In the genomic region with DNA sequence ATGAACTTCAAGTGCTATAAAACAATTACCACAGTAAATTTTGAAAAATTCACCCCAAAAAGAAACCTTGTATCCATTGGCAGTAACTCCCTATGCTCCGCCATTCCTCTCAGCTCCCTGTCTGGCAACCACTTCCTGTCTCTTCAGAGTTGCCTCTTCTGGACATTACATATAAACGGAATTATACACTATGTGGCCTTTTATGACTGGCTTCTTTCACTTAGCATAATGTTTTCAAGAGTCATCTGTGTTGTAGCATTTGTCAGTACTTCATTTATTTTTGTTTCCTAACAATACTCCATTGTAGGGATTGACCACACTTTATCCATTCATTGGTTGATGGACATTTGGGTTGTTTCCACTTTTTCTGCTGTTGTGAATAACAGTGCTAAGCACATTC, we compare ENCODE assay signal across 16 cellular contexts. TPM values are rescaled to one million over a fixed set of nuclear protein-coding genes. Genes with fewer than 3 reads are reported as not detected.
DNase-seq lines count a peak whose midpoint lies in the region; ATAC-seq, FAIRE-seq and TF ChIP-seq lines count a peak whose summit lies in the region.
"Had no signal": no experiment of that assay in that cellular context is flagged by ENCODE, and none has a peak within 500 bp of the region (broad histone marks: within the 10 kb centered on the region; RNA-seq: fewer than 3 reads in every experiment).

No MANE protein-coding gene starts in this region.

- no peaks in the 10 kb centered on the region for H3K9me3 ChIP-seq in OCI-LY7 (ENCODE audit: low read length)

- H3K4me2 ChIP-seq in OCI-LY7 (ENCODE audit: low read length), result peak overlapping the region; percentile 83
- H3K4me2 ChIP-seq: PC-9 had no signal

- FAIRE-seq in frontal cortex (lab: Jason Lieb, UNC), result peak; percentile 28

- no peak for ATAC-seq in HG03039 (IDR thresholded peaks at IDR 0.05; ENCODE audit: unreplicated experiment)

- H3K4me1 Mint-ChIP-seq in activated naive CD4-positive, alpha-beta T cell treated with anti-CD3 and anti-CD28 coated beads, Interleukin-2, amount 10 ng/mL, durations not matched to agents 7 days and 5 days, result peaks cover 25% of the 10 kb centered on the region

- peaks cover 4% of the 10 kb centered on the region for H3K36me3 Mint-ChIP-seq in activated naive CD4-positive, alpha-beta T cell treated with anti-CD3 and anti-CD28 coated beads, Interleukin-2, amount 10 ng/mL, durations not matched to agents 7 days and 5 days

- POLR2A ChIA-PET in OCI-LY7 (lab: Charles Lee), result interaction anchor here (1.5 to 1.6 kb wide), 2 partner anchors 8 to 24 kb away, joined by 3 to 4 read pairs; no protein-coding TSS in a partner anchor

- H3K27ac Mint-ChIP-seq in activated naive CD4-positive, alpha-beta T cell treated with anti-CD3 and anti-CD28 coated beads, Interleukin-2, amount 10 ng/mL, durations not matched to agents 7 days and 5 days, result peak overlapping the region; percentile 63
- H3K27ac Mint-ChIP-seq: H9 had no signal

- 0 out of 2 replicates have a peak, but pooled peaks cover 3% of the 10 kb centered on the region for H3K79me2 ChIP-seq in OCI-LY7 (ENCODE audit: insufficient read depth, low read depth, low read length)

- peak overlapping the region; percentile 37 for H3K4me3 ChIP-seq in OCI-LY7 (ENCODE audit: low read depth, low read length, poor library complexity, severe bottlenecking)
- H3K4me3 ChIP-seq: PC-9, SK-N-MC had no signal

- no peaks in the 10 kb centered on the region for H3K9me3 Mint-ChIP-seq in activated naive CD4-positive, alpha-beta T cell treated with anti-CD3 and anti-CD28 coated beads, Interleukin-2, amount 10 ng/mL, durations not matched to agents 7 days and 5 days
- H3K9me3 Mint-ChIP-seq: H9 had no signal

- no peaks in the 10 kb centered on the region for H4K20me1 ChIP-seq in OCI-LY7 (ENCODE audit: insufficient read depth, low read length)

- H3K4me3 Mint-ChIP-seq in activated naive CD4-positive, alpha-beta T cell treated with anti-CD3 and anti-CD28 coated beads, Interleukin-2, amount 10 ng/mL, durations not matched to agents 7 days and 5 days, result no peak overlapping the region
- H3K4me3 Mint-ChIP-seq: CD14-positive monocyte, H9 had no signal

- no peaks in the 10 kb centered on the region for H3K9me2 ChIP-seq in OCI-LY7 (ENCODE audit: insufficient read depth, low read length)

- no peaks in the 10 kb centered on the region for H3K36me3 ChIP-seq in OCI-LY7 (ENCODE audit: insufficient read depth, low read length)

- BruUV-seq in OCI-LY7 (replicated peaks; lab: Mats Ljungman, UMichigan), result no TSS peak

- intact Hi-C loops in OCI-LY7 (cut with micrococcal nuclease; ENCODE audit: unreplicated experiment), result loop anchor here (5.0 kb wide), 1 partner anchor 43 kb away; no protein-coding TSS in a partner anchor

- H3K27me3 Mint-ChIP-seq in activated naive CD4-positive, alpha-beta T cell treated with anti-CD3 and anti-CD28 coated beads, Interleukin-2, amount 10 ng/mL, durations not matched to agents 7 days and 5 days, result no peaks in the 10 kb centered on the region

- no peak for DNase-seq in activated naive CD4-positive, alpha-beta T cell treated with anti-CD3 and anti-CD28 coated beads, Interleukin-2, amount 10 ng/mL, durations not matched to agents 7 days and 5 days
- no peak for DNase-seq in activated naive CD4-positive, alpha-beta T cell treated with anti-CD3 and anti-CD28 coated beads, Interleukin-2, amount 50 U/mL, for 16 hours
- DNase-seq in OCI-LY7 (ENCODE audit: low spot score) (peak; percentile 26), frontal cortex (ENCODE audit: low spot score in 2 of 2) (no peak), superior temporal gyrus (ENCODE audit: extremely low spot score) (peak; percentile 75), NCI-H524 treated with DMSO at 0.1 percent for 48 hours (lab: John Stamatoyannopoulos, UW) (no peak)
- DNase-seq in stimulated activated CD4-positive, alpha-beta T cell treated with anti-CD3 and anti-CD28 coated beads, Interleukin-2, amount 100 ng/mL, for 48 hours, result no peak
- DNase-seq: H9, KBM-7, NCI-H1417 treated with DMSO at 0.1 percent for 48 hours, NCI-H1930, NCI-H774, PC-9 had no signal

- H2AFZ ChIP-seq in OCI-LY7 (ENCODE audit: low read length), result peak overlapping the region; percentile 69; the same call in 1 of the 2 replicates
- H2AFZ ChIP-seq: PC-9 had no signal

- H3K27ac ChIP-seq in OCI-LY7 (ENCODE audit: low read depth, low read length, poor library complexity, severe bottlenecking), result peak overlapping the region; percentile 94
- H3K27ac ChIP-seq: PC-9, SK-N-MC had no signal

- TF ChIP-seq CTCF in OCI-LY7 (conservative IDR thresholded peaks at IDR 0.05; ENCODE audit: low read length), result no peak

- CTCF ChIA-PET in activated naive CD4-positive, alpha-beta T cell treated with anti-CD3 and anti-CD28 coated beads, Interleukin-2, amount 10 ng/mL, durations not matched to agents 7 days and 5 days (lab: Charles Lee), result no interaction called here
- CTCF ChIA-PET in OCI-LY7 (lab: Charles Lee; ENCODE audit: unreplicated experiment), result no interaction called here

- H3K4me1 ChIP-seq in OCI-LY7 (ENCODE audit: insufficient read depth, low read length, poor library complexity, severe bottlenecking), result peaks cover 78% of the 10 kb centered on the region

RNA-seq across cellular contexts. Expression of a gene that starts 50.1 kb away (rescaled TPM):
- total RNA-seq in OCI-LY7 (2014; rRNA removed; shearing (Covaris generic)), result 41.2 and 48.1 TPM in 2 replicates
- total RNA-seq in OCI-LY7 (2022) (34.3 and 40.4 TPM in 2 replicates), frontal cortex (75.8 TPM)

Comparison
In these comparisons a context has a peak if more than half of its experiments do, and no peak if none do; other contexts are left out.
1. DNase-seq: peak in OCI-LY7 (single experiment) and superior temporal gyrus (single experiment); none in activated naive CD4-positive, alpha-beta T cell treated with anti-CD3 and anti-CD28 coated beads, Interleukin-2, amount 10 ng/mL, durations not matched to agents 7 days and 5 days (single experiment), activated naive CD4-positive, alpha-beta T cell treated with anti-CD3 and anti-CD28 coated beads, Interleukin-2, amount 50 U/mL, for 16 hours (single experiment), frontal cortex (0 of 2), NCI-H524 treated with DMSO at 0.1 percent for 48 hours (single experiment) and stimulated activated CD4-positive, alpha-beta T cell treated with anti-CD3 and anti-CD28 coated beads, Interleukin-2, amount 100 ng/mL, for 48 hours (0 of 2).